11 cellular contexts compared by ENCODE assay signal in the genomic region with DNA sequence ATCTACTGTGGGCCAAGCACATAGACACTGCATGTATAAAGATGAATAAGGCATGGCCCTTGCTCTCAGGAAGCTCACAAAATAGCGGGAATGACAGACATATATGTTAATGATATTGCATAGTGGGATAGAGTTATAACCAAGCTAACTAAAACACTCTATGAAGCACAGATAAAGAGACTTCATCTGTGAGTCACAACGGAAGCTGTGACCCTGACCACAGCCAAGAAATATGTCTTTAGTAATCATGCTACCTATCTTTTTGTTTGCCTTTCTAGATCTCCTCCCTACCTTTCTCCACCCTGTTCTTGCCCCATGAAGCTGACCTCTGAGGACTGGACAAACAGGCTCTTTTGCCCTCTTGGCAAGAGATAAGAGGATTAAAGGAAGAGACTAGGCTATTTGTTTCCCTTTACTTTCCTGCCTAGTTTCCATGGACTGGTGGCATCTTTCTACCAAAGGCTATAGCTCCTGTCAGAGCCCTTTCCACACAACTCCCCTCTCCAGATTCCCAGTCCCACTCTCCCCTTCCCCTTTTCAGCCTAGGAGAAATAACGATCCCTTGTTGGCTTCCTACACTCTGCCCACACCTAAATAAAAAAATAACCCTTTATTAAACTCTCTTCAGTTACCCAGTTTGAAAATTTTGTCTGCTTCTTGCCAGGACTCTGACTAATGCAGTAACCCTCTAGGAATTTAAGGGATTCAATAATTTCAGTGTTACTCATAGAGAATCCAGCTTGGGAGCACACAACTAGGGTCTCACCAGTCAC.
DNase-seq lines count a peak whose midpoint lies in the region; ATAC-seq and TF ChIP-seq lines count a peak whose summit lies in the region.
"Had no signal": no experiment of that assay in that cellular context is flagged by ENCODE, and none has a peak within 500 bp of the region (broad histone marks: within the 10 kb centered on the region; RNA-seq: fewer than 3 reads in every experiment).

No MANE protein-coding gene starts in this region.

- no peak overlapping the region for H3K27ac ChIP-seq in gastroesophageal sphincter
- H3K27ac ChIP-seq: dorsolateral prefrontal cortex had no signal

- WGBS in gastroesophageal sphincter (ENCODE audit: low coverage in 1 of 2), 2 donors, result 52 to 63% methylated on average over 3 of the region's 3 CpGs

- no peak overlapping the region for H3K4me3 ChIP-seq in MG63
- no peak overlapping the region for H3K4me3 ChIP-seq in cardiac fibroblast (replicated peaks in 1 of 2; ENCODE audit: low read depth in 2 of 2, low read length in 2 of 2)
- no peak overlapping the region for H3K4me3 ChIP-seq in mucosa of descending colon
- H3K4me3 ChIP-seq in gastroesophageal sphincter, result no peak overlapping the region
- H3K4me3 ChIP-seq: dorsolateral prefrontal cortex had no signal

- H3K27me3 ChIP-seq in MG63 (no peaks in the 10 kb centered on the region), gastroesophageal sphincter (no peaks in the 10 kb centered on the region)
- H3K27me3 ChIP-seq: dorsolateral prefrontal cortex had no signal

- peak; percentile 92 for ATAC-seq in mucosa of descending colon
- ATAC-seq in HG03460 (IDR thresholded peaks at IDR 0.05; ENCODE audit: unreplicated experiment), result no peak
- ATAC-seq in gastroesophageal sphincter, result no peak

- no peak for TF ChIP-seq POLR2A in gastroesophageal sphincter (IDR thresholded peaks at IDR 0.05)

- intact Hi-C loops in mucosa of descending colon (cut with DNase I, micrococcal nuclease), result no loop called here

- DNase-seq in DMS53 treated with DMSO at 0.1 percent for 48 hours (lab: John Stamatoyannopoulos, UW; ENCODE audit: unreplicated experiment) (peak; percentile 42), MG63 (peak; percentile 60), cardiac fibroblast (ENCODE audit: low read depth in 2 of 2) (peak; percentile 72 to 87), mucosa of descending colon (peak in 1 of 3 donors; percentile 26), NCI-H524 treated with DMSO at 0.1 percent for 48 hours (lab: John Stamatoyannopoulos, UW) (no peak)
- DNase-seq in activated naive CD4-positive, alpha-beta T cell treated with Interleukin-2 at 50 U/mL for 16 hours, result no peak
- DNase-seq: activated CD4-positive, alpha-beta memory T cell treated with anti-CD3 and anti-CD28 coated beads, Interleukin-2, amount 10 ng/mL, durations not matched to agents 7 days and 5 days; dorsolateral prefrontal cortex; NCI-H748 treated with DMSO at 0.1 percent for 48 hours had no signal

- no peaks in the 10 kb centered on the region for H3K36me3 ChIP-seq in MG63
- H3K36me3 ChIP-seq in mucosa of descending colon (ENCODE audit: low read depth), result no peaks in the 10 kb centered on the region
- no peaks in the 10 kb centered on the region for H3K36me3 ChIP-seq in gastroesophageal sphincter

- no peaks in the 10 kb centered on the region for H3K9me3 ChIP-seq in MG63
- no peaks in the 10 kb centered on the region for H3K9me3 ChIP-seq in mucosa of descending colon
- no peaks in the 10 kb centered on the region for H3K9me3 ChIP-seq in gastroesophageal sphincter

- no peak for TF ChIP-seq CTCF in cardiac fibroblast (IDR thresholded peaks at IDR 0.05; ENCODE audit: low read depth, low read length)
- no peak for TF ChIP-seq CTCF in mucosa of descending colon (IDR thresholded peaks at IDR 0.05)
- TF ChIP-seq CTCF in gastroesophageal sphincter (IDR thresholded peaks at IDR 0.05), result no peak

- H3K4me1 ChIP-seq in mucosa of descending colon (ENCODE audit: low read depth) (peaks cover 6% of the 10 kb centered on the region), gastroesophageal sphincter (no peaks in the 10 kb centered on the region)

- no peak for TF ChIP-seq EP300 in gastroesophageal sphincter (IDR thresholded peaks at IDR 0.05)

Comparison
In these comparisons a context has a peak if more than half of its experiments do, and no peak if none do; other contexts are left out.
1. DNase-seq: peak in DMS53 treated with DMSO at 0.1 percent for 48 hours (single experiment), MG63 (single experiment) and cardiac fibroblast (2 of 2); none in NCI-H524 treated with DMSO at 0.1 percent for 48 hours (single experiment) and activated naive CD4-positive, alpha-beta T cell treated with Interleukin-2 at 50 U/mL for 16 hours (single experiment).